In the genomic region with DNA sequence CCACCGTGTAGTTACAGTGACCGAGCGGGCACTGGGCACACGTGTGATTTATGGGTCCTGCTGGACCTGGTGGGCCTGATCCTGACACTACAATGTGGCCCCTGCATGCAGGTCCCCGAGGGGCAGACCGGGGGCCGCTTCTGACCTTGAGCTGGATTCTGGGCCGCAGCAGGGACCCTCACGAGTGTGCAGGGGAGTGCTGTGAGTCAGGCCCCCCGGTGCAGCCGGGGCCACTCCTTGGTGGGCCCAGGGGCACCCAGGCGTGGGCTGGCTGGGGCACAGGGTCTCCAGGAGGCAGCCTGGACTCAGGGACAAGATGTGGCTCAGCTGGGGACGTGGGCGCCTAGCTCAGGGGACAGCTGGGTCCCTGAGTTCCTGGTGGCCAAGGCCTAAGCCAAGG, we compare ENCODE assay signal across 31 cellular contexts.
DNase-seq lines count a peak whose midpoint lies in the region; ATAC-seq, FAIRE-seq and TF ChIP-seq lines count a peak whose summit lies in the region.
"Had no signal": no experiment of that assay in that cellular context is flagged by ENCODE, and none has a peak within 500 bp of the region (broad histone marks: within the 10 kb centered on the region; RNA-seq: fewer than 3 reads in every experiment).

No MANE protein-coding gene starts in this region.

- H3K79me2 ChIP-seq in HepG2 (ENCODE audit: insufficient read depth, low read length), result no peaks in the 10 kb centered on the region

- H3K27ac ChIP-seq in HepG2 (ENCODE audit: extremely low read length, insufficient read depth, low read length) (no peak overlapping the region), right lobe of liver (no peak overlapping the region), neuronal stem cell (replicated peaks; ENCODE audit: low read length) (no peak overlapping the region)
- H3K27ac ChIP-seq: 22Rv1; A549; BLaER1; BLaER1 treated with 17β-estradiol and CSF1 and Interleukin-3, amounts not matched to agents 10 nM and 100 nM; C4-2B had no signal

- no peak overlapping the region for H4K8ac ChIP-seq in neuronal stem cell (ENCODE audit: low read depth, low read length)

- no peak for TF ChIP-seq POLR2A in HepG2 (IDR thresholded peaks at IDR 0.05; ENCODE audit: insufficient read depth in 1 of 2, low read depth in 2 of 2, low read length in 2 of 2)
- TF ChIP-seq POLR2A in right lobe of liver (IDR thresholded peaks at IDR 0.05), result no peak

- POLR2A ChIA-PET in HepG2 (lab: Yijun Ruan, JAX), result no interaction called here

- no peak for TF ChIP-seq RAD21 in HepG2 (CRISPR knock-in tag; IDR thresholded peaks at IDR 0.05)

- TF ChIP-seq CTCF in HepG2 (CRISPR knock-in tag; IDR thresholded peaks at IDR 0.05), result no peak
- no peak for TF ChIP-seq CTCF in right lobe of liver (IDR thresholded peaks at IDR 0.05)

- H3K4me2 ChIP-seq in HepG2 (ENCODE audit: low read depth, low read length) (no peak overlapping the region), neuronal stem cell (ENCODE audit: insufficient read depth, low read length, poor library complexity, severe bottlenecking) (no peak overlapping the region)
- H3K4me2 ChIP-seq: A549, BLaER1 had no signal

- H3K4me3 ChIP-seq in HepG2 (replicated peaks in 1 of 3; ENCODE audit: insufficient read depth in 1 of 3, low read depth in 2 of 3, low read length in 3 of 3), result no peak overlapping the region
- H3K4me3 ChIP-seq in right lobe of liver, result no peak overlapping the region
- H3K4me3 ChIP-seq in neuronal stem cell (ENCODE audit: low read length in 2 of 2), result no peak overlapping the region
- H3K4me3 ChIP-seq: A549; BLaER1; BLaER1 treated with 17β-estradiol and CSF1 and Interleukin-3, amounts not matched to agents 10 nM and 100 nM had no signal

- H3K9ac ChIP-seq in HepG2 (ENCODE audit: insufficient read depth, low read depth, low read length) (no peak overlapping the region), neuronal stem cell (ENCODE audit: low read depth, low read length, poor library complexity) (no peak overlapping the region)
- H3K9ac ChIP-seq: BLaER1 had no signal

- H2BK15ac ChIP-seq in neuronal stem cell (ENCODE audit: low read length), result peak overlapping the region; percentile 10

- BruUV-seq in HepG2 (replicated peaks; lab: Mats Ljungman, UMichigan), result no TSS peak

- H2BK12ac ChIP-seq in neuronal stem cell (ENCODE audit: low read length), result peak overlapping the region; percentile 58

- H3K36me3 ChIP-seq in HepG2 (replicated peaks in 1 of 2; ENCODE audit: control insufficient read depth in 1 of 2, insufficient read depth in 2 of 2, low read length in 2 of 2) (no peaks in the 10 kb centered on the region), right lobe of liver (no peaks in the 10 kb centered on the region), neuronal stem cell (replicated peaks in 1 of 2; ENCODE audit: control insufficient read depth in 2 of 2, insufficient read depth in 2 of 2, low read length in 2 of 2) (no peaks in the 10 kb centered on the region)
- H3K36me3 ChIP-seq: BE2C; BLaER1; BLaER1 treated with 17β-estradiol and CSF1 and Interleukin-3, amounts not matched to agents 10 nM and 100 nM had no signal

- H3K4me1 ChIP-seq in HepG2 (ENCODE audit: insufficient read depth, low read length) (no peaks in the 10 kb centered on the region), right lobe of liver (no peaks in the 10 kb centered on the region), neuronal stem cell (ENCODE audit: control insufficient read depth in 2 of 2, insufficient read depth in 1 of 2, low read depth in 1 of 2, low read length in 2 of 2) (peaks cover 0 to 2% of the 10 kb centered on the region in 2 donors)
- H3K4me1 ChIP-seq: A549, BE2C, Caco-2 had no signal

- FAIRE-seq in HepG2 (lab: Jason Lieb, UNC), result no peak
- FAIRE-seq: A204.1, A549, D721Med had no signal

- H3K27me3 ChIP-seq in HepG2 (ENCODE audit: control insufficient read depth in 1 of 2, insufficient read depth in 2 of 2, low read length in 2 of 2) (peaks cover 37 to 85% of the 10 kb centered on the region in 2 experiments), right lobe of liver (no peaks in the 10 kb centered on the region), neuronal stem cell (ENCODE audit: control insufficient read depth in 3 of 3, insufficient read depth in 3 of 3, low read depth in 1 of 3, low read length in 3 of 3) (peaks cover 0 to 78% (median 0%) of the 10 kb centered on the region in 3 experiments)

- H3K23ac ChIP-seq in neuronal stem cell (ENCODE audit: low read depth, low read length, poor library complexity), result no peak overlapping the region

- TF ChIP-seq EP300 in HepG2 (IDR thresholded peaks at IDR 0.05; ENCODE audit: low read depth in 2 of 2, low read length in 2 of 2) (no peak), HepG2 (CRISPR knock-in tag; IDR thresholded peaks at IDR 0.05; ENCODE audit: borderline replicate concordance) (no peak)

- H3K18ac ChIP-seq in neuronal stem cell (ENCODE audit: low read length), result no peak overlapping the region

- WGBS in HepG2 (ENCODE audit: low lambda C conversion rate), result no CpG with 5 or more reads among the region's 14 CpGs
- WGBS in right lobe of liver (ENCODE audit: insufficient coverage, low coverage, low lambda C conversion rate, missing lambda C conversion rate), result 61% methylated on average over 3 of the region's 14 CpGs
- WGBS in neuronal stem cell (ENCODE audit: extremely low coverage in 2 of 2, insufficient read length in 2 of 2, insufficient replicate concordance in 1 of 2), 2 donors, result no CpG with 5 or more reads among the region's 14 CpGs

- CTCF ChIA-PET in HepG2 (lab: Yijun Ruan, JAX; ENCODE audit: low intra/inter-chr PET ratio, low total read pairs), result no interaction called here

- H3K79me1 ChIP-seq in neuronal stem cell (ENCODE audit: low read depth, low read length), result peaks cover under 1% of the 10 kb centered on the region

- DNase-seq in HepG2 (ENCODE audit: low spot score) (no peak), right lobe of liver (no peak), neuronal stem cell (ENCODE audit: low spot score) (no peak)
- DNase-seq: 8988T; ACHN; AML-193; BE2C; C1 segment of cervical spinal cord; Caco-2; Calu3; CD4-positive, alpha-beta memory T cell; CD4-positive, alpha-beta T cell; CD4-positive, CD25-positive, alpha-beta regulatory T cell; CD8-positive, alpha-beta memory T cell; CD8-positive, alpha-beta T cell; COR-L47; DMS 273 treated with DMSO at 0.1 percent for 48 hours; DMS153; DMS53; DMS79; DMS79 treated with DMSO at 0.1 percent for 48 hours; DND-41; EL had no signal

- ATAC-seq in HepG2 (no peak), right lobe of liver (no peak), HG02840 (IDR thresholded peaks at IDR 0.05; ENCODE audit: low FRiP score, unreplicated experiment) (no peak)
- ATAC-seq: A549; CD8-positive, alpha-beta T cell had no signal

- H2AK5ac ChIP-seq in neuronal stem cell (ENCODE audit: low read depth, low read length), result peak overlapping the region; percentile 63

- H3K14ac ChIP-seq in neuronal stem cell (ENCODE audit: low read length), result peak overlapping the region; percentile 56

- H2BK5ac ChIP-seq in neuronal stem cell (ENCODE audit: low read length), result peak overlapping the region; percentile 53

- no peak overlapping the region for H4K91ac ChIP-seq in neuronal stem cell (ENCODE audit: low read depth, low read length, poor library complexity)

- intact Hi-C loops in HepG2 (cut with micrococcal nuclease; ENCODE audit: unreplicated experiment), result loop anchor here (10.0 kb wide), 1 partner anchor 546 kb away; no protein-coding TSS in a partner anchor
- intact Hi-C loops in right lobe of liver (cut with DNase I), result no loop called here

- H2AFZ ChIP-seq in HepG2 (ENCODE audit: low read length) (no peak overlapping the region), neuronal stem cell (ENCODE audit: low read length) (no peak overlapping the region)

- in situ Hi-C loops in HepG2 (cut with HindIII; ENCODE audit: extremely low pct_ligation_motif_present, low pct_unique_long_range_greater_than_20kb), result no loop called here

- H2BK120ac ChIP-seq in neuronal stem cell (ENCODE audit: low read depth, low read length), result no peak overlapping the region

- H3K9me3 ChIP-seq in HepG2 (ENCODE audit: low read length) (no peaks in the 10 kb centered on the region), right lobe of liver (no peaks in the 10 kb centered on the region), neuronal stem cell (replicated peaks in 1 of 2; ENCODE audit: control insufficient read depth in 2 of 2, insufficient read depth in 1 of 2, low read depth in 1 of 2, low read length in 2 of 2) (peaks cover 0 to 3% of the 10 kb centered on the region in 2 donors)
- H3K9me3 ChIP-seq: A549; BE2C; BLaER1; BLaER1 treated with 17β-estradiol and CSF1 and Interleukin-3, amounts not matched to agents 10 nM and 100 nM; Caco-2 had no signal

- no peak overlapping the region for H3K4ac ChIP-seq in neuronal stem cell (ENCODE audit: low read length)

- H4K20me1 ChIP-seq in HepG2 (ENCODE audit: insufficient read depth, low read length), result 0 out of 2 replicates have a peak, but pooled peaks cover 4% of the 10 kb centered on the region

TF ChIP-seq in HepG2, 621 proteins besides CTCF, POLR2A, EP300 and RAD21:
- TF ChIP-seq ZNF3 (CRISPR knock-in tag; IDR thresholded peaks at IDR 0.05) (no peak), EZH2 (conservative IDR thresholded peaks at IDR 0.05; ENCODE audit: low read depth, low read length) (0 out of 2 replicates have a peak, but pooled peaks have one; percentile 31)
